Comparison of ENCODE assay signal across 30 cellular contexts in the genomic region with DNA sequence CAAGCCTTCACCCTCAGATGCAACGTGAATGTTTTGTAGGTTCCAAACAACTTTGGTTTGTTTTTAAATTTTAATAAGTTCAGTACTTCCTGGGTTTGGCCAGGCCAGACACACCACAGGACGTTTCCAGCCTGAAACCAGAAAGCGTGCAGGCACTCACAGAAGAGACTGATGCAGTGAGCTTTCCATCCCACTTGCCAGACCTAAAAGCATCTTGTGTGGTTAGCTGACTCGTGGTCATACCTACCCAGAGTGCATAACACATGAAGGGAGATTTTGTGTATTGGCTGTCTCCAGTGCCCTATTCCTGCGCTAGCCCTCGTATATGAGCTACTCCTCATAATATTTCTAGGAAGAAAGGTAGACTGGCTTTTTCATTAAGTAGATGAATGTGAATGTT.
"Had no signal": no experiment of that assay in that cellular context is flagged by ENCODE, and none has a peak within 500 bp of the region (broad histone marks: within the 10 kb centered on the region; RNA-seq: fewer than 3 reads in every experiment).

No MANE protein-coding gene starts in this region.

- ATAC-seq: activated CD4-positive, alpha-beta T cell treated with anti-CD3 and anti-CD28 coated beads for 36 hours; activated CD8-positive, alpha-beta T cell treated with anti-CD3 and anti-CD28 coated beads, Interleukin-2, amount 10 ng/mL, durations not matched to agents 7 days and 5 days; activated T-helper 17 cell treated with anti-CD3 and anti-CD28 coated beads, Interleukin-2, amount 50 U/mL, for 72 hours; body of pancreas; effector memory CD8-positive, alpha-beta T cell; foreskin keratinocyte; gastroesophageal sphincter; T-helper 17 cell had no signal

- H3K4me1 ChIP-seq: body of pancreas, esophagus muscularis mucosa, foreskin keratinocyte, gastroesophageal sphincter had no signal

- DNase-seq: activated CD4-positive, alpha-beta memory T cell treated with anti-CD3 and anti-CD28 coated beads for 36 hours; activated CD4-positive, alpha-beta T cell treated with anti-CD3 and anti-CD28 coated beads for 36 hours; activated CD4-positive, alpha-beta T cell treated with anti-CD3 and anti-CD28 coated beads, Interleukin-2, amount 10 ng/mL, durations not matched to agents 24 days and 14 days; activated CD4-positive, CD25-positive, alpha-beta regulatory T cell; activated CD4-positive, CD25-positive, alpha-beta regulatory T cell treated with anti-CD3 and anti-CD28 coated beads, Interleukin-2, amount 50 U/mL, for 72 hours; activated CD8-positive, alpha-beta memory T cell treated with anti-CD3 and anti-CD28 coated beads, Interleukin-2, amount 50 U/mL, for 48 hours; activated CD8-positive, alpha-beta T cell treated with anti-CD3 and anti-CD28 coated beads, Interleukin-2, amount 10 ng/mL, durations not matched to agents 7 days and 5 days; activated effector memory CD4-positive, alpha-beta T cell treated with Interleukin-2 at 50 U/mL for 16 hours; activated gamma-delta T cell treated with Interleukin-2 at 50 U/mL for 16 hours; activated naive CD4-positive, alpha-beta T cell treated with anti-CD3 and anti-CD28 coated beads, Interleukin-2, amount 50 U/mL, for 16 hours; activated naive CD4-positive, alpha-beta T cell treated with Interleukin-2 at 50 U/mL for 16 hours; activated T-cell treated with anti-CD3 and anti-CD28 coated beads for 4 hours; activated T-cell treated with anti-CD3 and anti-CD28 coated beads, Interleukin-2, amount 50 U/mL, for 24 hours; amniotic stem cell; anterior cingulate cortex; body of pancreas; caudate nucleus; cortex of kidney; dermis blood vessel endothelial cell; effector CD4-positive, alpha-beta T cell; effector memory CD8-positive, alpha-beta T cell; erythroblast; foreskin keratinocyte; hippocampal formation; T-helper 1 cell; T-helper 17 cell; T1000 had no signal

- H3K36me3 ChIP-seq: esophagus muscularis mucosa, gastroesophageal sphincter had no signal

- H3K9me3 ChIP-seq: body of pancreas, esophagus muscularis mucosa, gastroesophageal sphincter had no signal

- H3K27ac ChIP-seq: body of pancreas, esophagus muscularis mucosa, foreskin keratinocyte, gastroesophageal sphincter had no signal

- H3K4me3 ChIP-seq: body of pancreas, esophagus muscularis mucosa, gastroesophageal sphincter had no signal

- H3K27me3 ChIP-seq: body of pancreas, esophagus muscularis mucosa, foreskin keratinocyte, gastroesophageal sphincter had no signal
